In genomic region chr14:69692542-69693053, GRCh38 we compare ENCODE assay signal across 9 cellular contexts.
A peak's percentile ranks its signal among the peaks of the same experiment; 100 is the strongest.
DNase-seq lines count a peak whose midpoint lies in the region; ATAC-seq and TF ChIP-seq lines count a peak whose summit lies in the region.
"Had no signal": no experiment of that assay in that cellular context is flagged by ENCODE, and none has a peak within 500 bp of the region (broad histone marks: within the 10 kb centered on the region; RNA-seq: fewer than 3 reads in every experiment).

No MANE protein-coding gene starts in this region.

- H2AFZ ChIP-seq in OCI-LY1 (ENCODE audit: low read length): no peak overlapping the region

- peak overlapping the region; percentile 77 for H3K27ac ChIP-seq in OCI-LY1 (ENCODE audit: low read depth, low read length, poor library complexity, severe bottlenecking)
- H3K27ac ChIP-seq in right cardiac atrium (ENCODE audit: low read length): peak overlapping the region; percentile 15
- no peak overlapping the region for H3K27ac ChIP-seq in suprapubic skin
- H3K27ac ChIP-seq: A549 had no signal

- H4K20me1 ChIP-seq in OCI-LY1 (ENCODE audit: insufficient read depth, low read length): no peaks in the 10 kb centered on the region

- ATAC-seq in right cardiac atrium: no peak
- no peak for ATAC-seq in stimulated activated effector memory CD8-positive, alpha-beta T cell treated with anti-CD3 and anti-CD28 coated beads, Interleukin-12 subunit alpha, Interleukin-12 subunit beta, amount 100 ng/mL, for 72 hours
- ATAC-seq: A549 had no signal

- no peak for TF ChIP-seq POLR2A in suprapubic skin (IDR thresholded peaks at IDR 0.05)

- H3K36me3 ChIP-seq in OCI-LY1 (ENCODE audit: insufficient read depth, low read length) (peaks cover 12% of the 10 kb centered on the region; the same call in 1 of the 2 replicates), suprapubic skin (no peaks in the 10 kb centered on the region)

- H3K9me3 ChIP-seq in OCI-LY1 (ENCODE audit: low read length) (no peaks in the 10 kb centered on the region), right cardiac atrium (ENCODE audit: control insufficient read depth, low read length) (no peaks in the 10 kb centered on the region), suprapubic skin (no peaks in the 10 kb centered on the region)
- H3K9me3 ChIP-seq: A549 had no signal

- H3K79me2 ChIP-seq in OCI-LY1 (ENCODE audit: insufficient read depth, low read length): peaks cover 57% of the 10 kb centered on the region

- peak overlapping the region; percentile 6; the same call in 1 of the 2 replicates for H3K4me2 ChIP-seq in OCI-LY1 (ENCODE audit: low read length)
- H3K4me2 ChIP-seq: A549 had no signal

- H3K4me1 ChIP-seq in OCI-LY1 (ENCODE audit: insufficient read depth, low read length, severe bottlenecking) (peaks cover 80% of the 10 kb centered on the region), right cardiac atrium (ENCODE audit: control insufficient read depth, insufficient read depth, low read length) (peaks cover 22% of the 10 kb centered on the region), suprapubic skin (peaks cover 70% of the 10 kb centered on the region)

- no peaks in the 10 kb centered on the region for H3K9me2 ChIP-seq in OCI-LY1 (ENCODE audit: low read depth, low read length)

- H3K27me3 Mint-ChIP-seq in chondrocyte (ENCODE audit: low read depth) (no peaks in the 10 kb centered on the region), osteocyte (ENCODE audit: unreplicated experiment) (no peaks in the 10 kb centered on the region)

- intact Hi-C loops in right cardiac atrium (cut with DNase I): no loop called here

- H3K4me3 Mint-ChIP-seq in stimulated activated effector memory CD8-positive, alpha-beta T cell treated with anti-CD3 and anti-CD28 coated beads, Interleukin-12 subunit alpha, Interleukin-12 subunit beta, amount 100 ng/mL, for 72 hours: no peak overlapping the region
- H3K4me3 Mint-ChIP-seq in chondrocyte (ENCODE audit: unreplicated experiment) (no peak overlapping the region), osteocyte (ENCODE audit: unreplicated experiment) (no peak overlapping the region)

- H3F3A ChIP-seq in OCI-LY1 (ENCODE audit: insufficient read depth, low read length): no peaks in the 10 kb centered on the region; the same call in 1 of the 2 replicates

- no peak for TF ChIP-seq CTCF in OCI-LY1 (IDR thresholded peaks at IDR 0.05; ENCODE audit: low read length)
- TF ChIP-seq CTCF in chondrocyte (IDR thresholded peaks at IDR 0.05): no peak
- no peak for TF ChIP-seq CTCF in suprapubic skin (IDR thresholded peaks at IDR 0.05)
- TF ChIP-seq CTCF in osteocyte (IDR thresholded peaks at IDR 0.05): no peak

- no peak for TF ChIP-seq EP300 in suprapubic skin (IDR thresholded peaks at IDR 0.05)

- peaks cover 67% of the 10 kb centered on the region for H3K36me3 Mint-ChIP-seq in stimulated activated effector memory CD8-positive, alpha-beta T cell treated with anti-CD3 and anti-CD28 coated beads, Interleukin-12 subunit alpha, Interleukin-12 subunit beta, amount 100 ng/mL, for 72 hours
- H3K36me3 Mint-ChIP-seq in chondrocyte (ENCODE audit: low read depth): peaks cover 3% of the 10 kb centered on the region
- H3K36me3 Mint-ChIP-seq in osteocyte (ENCODE audit: unreplicated experiment): peaks cover 4% of the 10 kb centered on the region

- H3K9me3 Mint-ChIP-seq in stimulated activated effector memory CD8-positive, alpha-beta T cell treated with anti-CD3 and anti-CD28 coated beads, Interleukin-12 subunit alpha, Interleukin-12 subunit beta, amount 100 ng/mL, for 72 hours: no peaks in the 10 kb centered on the region
- H3K9me3 Mint-ChIP-seq in chondrocyte (ENCODE audit: low read depth) (no peaks in the 10 kb centered on the region), osteocyte (ENCODE audit: unreplicated experiment) (no peaks in the 10 kb centered on the region)

- peaks cover 85% of the 10 kb centered on the region for H3K4me1 Mint-ChIP-seq in stimulated activated effector memory CD8-positive, alpha-beta T cell treated with anti-CD3 and anti-CD28 coated beads, Interleukin-12 subunit alpha, Interleukin-12 subunit beta, amount 100 ng/mL, for 72 hours
- H3K4me1 Mint-ChIP-seq in chondrocyte (ENCODE audit: low read depth): peaks cover 58% of the 10 kb centered on the region
- H3K4me1 Mint-ChIP-seq in osteocyte (ENCODE audit: unreplicated experiment): peaks cover 43% of the 10 kb centered on the region

- H3K4me3 ChIP-seq in OCI-LY1 (ENCODE audit: low read depth, low read length, poor library complexity, severe bottlenecking) (no peak overlapping the region), right cardiac atrium (ENCODE audit: low read length) (no peak overlapping the region), suprapubic skin (no peak overlapping the region)
- H3K4me3 ChIP-seq: A549 had no signal

- peak overlapping the region; percentile 74 for H3K27ac Mint-ChIP-seq in stimulated activated effector memory CD8-positive, alpha-beta T cell treated with anti-CD3 and anti-CD28 coated beads, Interleukin-12 subunit alpha, Interleukin-12 subunit beta, amount 100 ng/mL, for 72 hours
- H3K27ac Mint-ChIP-seq in chondrocyte (ENCODE audit: unreplicated experiment): no peak overlapping the region
- no peak overlapping the region for H3K27ac Mint-ChIP-seq in osteocyte (ENCODE audit: unreplicated experiment)

- WGBS in right cardiac atrium: 50% methylated on average over 1 of the region's 1 CpG
- 60% methylated on average over 1 of the region's 1 CpG for WGBS in suprapubic skin

- H3K27me3 ChIP-seq in OCI-LY1 (ENCODE audit: insufficient read depth, low read length) (no peaks in the 10 kb centered on the region), right cardiac atrium (ENCODE audit: control insufficient read depth, insufficient read depth) (no peaks in the 10 kb centered on the region), suprapubic skin (no peaks in the 10 kb centered on the region)

- no peak overlapping the region; the same call in 1 of the 2 replicates for H3K9ac ChIP-seq in OCI-LY1 (ENCODE audit: low read length)

- DNase-seq in NCI-H748 (lab: John Stamatoyannopoulos, UW; ENCODE audit: unreplicated experiment): peak; percentile 41
- no peak for DNase-seq in NCI-H748 treated with DMSO at 0.1 percent for 48 hours (lab: John Stamatoyannopoulos, UW)
- no peak for DNase-seq in right cardiac atrium
- DNase-seq in stimulated activated effector memory CD8-positive, alpha-beta T cell treated with anti-CD3 and anti-CD28 coated beads, Interleukin-12 subunit alpha, Interleukin-12 subunit beta, amount 100 ng/mL, for 72 hours (ENCODE audit: low spot score in 2 of 2): no peak
- DNase-seq in chondrocyte (ENCODE audit: low spot score): no peak
- DNase-seq in suprapubic skin (ENCODE audit: low spot score in 2 of 2): no peak
- DNase-seq in osteocyte (ENCODE audit: extremely low spot score, unreplicated experiment): no peak
